ENCODE assay signal across 26 cellular contexts in the genomic region with DNA sequence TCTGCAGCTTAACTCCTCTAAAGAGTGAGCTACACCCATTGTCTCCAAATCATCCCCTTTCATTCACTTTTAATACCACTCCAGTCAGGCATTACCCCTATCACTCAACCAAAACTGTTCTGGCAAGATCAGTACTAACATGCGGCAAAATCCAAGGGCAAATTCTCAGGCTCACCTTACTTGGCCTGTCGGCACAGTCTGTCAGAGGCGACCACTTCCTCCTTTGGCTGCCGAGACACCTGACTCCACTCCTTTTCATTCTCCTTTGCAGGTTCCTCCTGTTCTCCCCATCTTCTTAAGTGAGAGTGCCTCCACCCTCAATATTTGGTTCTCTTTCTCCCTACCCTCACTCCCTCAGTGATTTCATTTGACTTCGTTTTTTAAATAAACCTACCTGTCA. TPM values are rescaled to one million over a fixed set of nuclear protein-coding genes. Genes with fewer than 3 reads are reported as not detected.
A peak's percentile ranks its signal among the peaks of the same experiment; 100 is the strongest.
DNase-seq lines count a peak whose midpoint lies in the region; ATAC-seq and TF ChIP-seq lines count a peak whose summit lies in the region.
"Had no signal": no experiment of that assay in that cellular context is flagged by ENCODE, and none has a peak within 500 bp of the region (broad histone marks: within the 10 kb centered on the region; RNA-seq: fewer than 3 reads in every experiment).

No MANE protein-coding gene starts in this region.

- POLR2A ChIA-PET in activated CD8-positive, alpha-beta T cell treated with anti-CD3 and anti-CD28 coated beads, Interleukin-2, amount 10 ng/mL, durations not matched to agents 7 days and 5 days (lab: Charles Lee) = no interaction called here

- peak overlapping the region; percentile 30 for H3K27ac ChIP-seq in suprapubic skin
- H3K27ac ChIP-seq: brain microvascular endothelial cell, WERI-Rb-1 had no signal

- no peaks in the 10 kb centered on the region for H3K36me3 ChIP-seq in suprapubic skin
- H3K36me3 ChIP-seq: brain microvascular endothelial cell, heart left ventricle, WERI-Rb-1 had no signal

- H3K9me3 Mint-ChIP-seq in activated CD8-positive, alpha-beta T cell treated with anti-CD3 and anti-CD28 coated beads, Interleukin-2, amount 10 ng/mL, durations not matched to agents 7 days and 5 days (ENCODE audit: insufficient read depth) = no peaks in the 10 kb centered on the region
- H3K9me3 Mint-ChIP-seq: activated naive CD8-positive, alpha-beta T cell treated with anti-CD3 and anti-CD28 coated beads, Interleukin-2, amount 50 U/mL, for 24 hours; naive thymus-derived CD8-positive, alpha-beta T cell had no signal

- peaks cover 21% of the 10 kb centered on the region for H3K4me1 Mint-ChIP-seq in activated CD8-positive, alpha-beta T cell treated with anti-CD3 and anti-CD28 coated beads, Interleukin-2, amount 10 ng/mL, durations not matched to agents 7 days and 5 days (ENCODE audit: low read depth)

- no peak for TF ChIP-seq CTCF in suprapubic skin (IDR thresholded peaks at IDR 0.05)

- peaks cover 23% of the 10 kb centered on the region for H3K27me3 Mint-ChIP-seq in activated CD8-positive, alpha-beta T cell treated with anti-CD3 and anti-CD28 coated beads, Interleukin-2, amount 10 ng/mL, durations not matched to agents 7 days and 5 days (ENCODE audit: low read depth)

- H3K9me3 ChIP-seq in suprapubic skin = no peaks in the 10 kb centered on the region
- H3K9me3 ChIP-seq: Caco-2, heart left ventricle, SK-N-SH had no signal

- 63% methylated on average over 5 of the region's 5 CpGs for WGBS in suprapubic skin

- peaks cover 72% of the 10 kb centered on the region for H3K4me1 ChIP-seq in suprapubic skin

- H3K4me3 ChIP-seq in suprapubic skin = no peak overlapping the region
- H3K4me3 ChIP-seq: heart left ventricle had no signal

- CTCF ChIA-PET in activated CD8-positive, alpha-beta T cell treated with anti-CD3 and anti-CD28 coated beads, Interleukin-2, amount 10 ng/mL, durations not matched to agents 7 days and 5 days (lab: Charles Lee) = no interaction called here

- no peak overlapping the region for H3K4me3 Mint-ChIP-seq in activated CD8-positive, alpha-beta T cell treated with anti-CD3 and anti-CD28 coated beads, Interleukin-2, amount 10 ng/mL, durations not matched to agents 7 days and 5 days
- H3K4me3 Mint-ChIP-seq: activated naive CD8-positive, alpha-beta T cell treated with anti-CD3 and anti-CD28 coated beads, Interleukin-2, amount 50 U/mL, for 24 hours; naive thymus-derived CD8-positive, alpha-beta T cell had no signal

- DNase-seq in NCI-H2171 treated with DMSO at 0.1 percent for 48 hours (lab: John Stamatoyannopoulos, UW) = peak; percentile 47
- DNase-seq in NCI-H2171 (lab: John Stamatoyannopoulos, UW) = no peak
- peak; percentile 31 for DNase-seq in activated CD8-positive, alpha-beta T cell treated with anti-CD3 and anti-CD28 coated beads, Interleukin-2, amount 10 ng/mL, durations not matched to agents 7 days and 5 days
- DNase-seq in islet precursor cell = peak; percentile 48
- no peak for DNase-seq in suprapubic skin (ENCODE audit: low spot score in 2 of 2)
- no peak for DNase-seq in cerebellum (ENCODE audit: low spot score)
- no peak for DNase-seq in HPDE6-E6E7 (ENCODE audit: extremely low spot score)
- DNase-seq: activated effector memory CD4-positive, alpha-beta T cell treated with anti-CD3 and anti-CD28 coated beads, Interleukin-2, amount 50 U/mL, for 16 hours; activated naive CD8-positive, alpha-beta T cell treated with anti-CD3 and anti-CD28 coated beads, Interleukin-2, amount 50 U/mL, for 24 hours; brain microvascular endothelial cell; Caco-2; effector memory CD4-positive, alpha-beta T cell; H7; heart left ventricle; MV-4-11; NCI-H1930; NCI-H510A; posterior cingulate gyrus; SK-N-SH; stimulated activated CD4-positive, alpha-beta T cell treated with anti-CD3 and anti-CD28 coated beads, Interleukin-15, amount 100 ng/mL, for 24 hours; WERI-Rb-1 had no signal

- H3K27ac Mint-ChIP-seq in activated CD8-positive, alpha-beta T cell treated with anti-CD3 and anti-CD28 coated beads, Interleukin-2, amount 10 ng/mL, durations not matched to agents 7 days and 5 days = no peak overlapping the region
- H3K27ac Mint-ChIP-seq: activated naive CD8-positive, alpha-beta T cell treated with anti-CD3 and anti-CD28 coated beads, Interleukin-2, amount 50 U/mL, for 24 hours had no signal

- TF ChIP-seq EP300 in suprapubic skin (IDR thresholded peaks at IDR 0.05) = no peak

- H3K36me3 Mint-ChIP-seq in activated CD8-positive, alpha-beta T cell treated with anti-CD3 and anti-CD28 coated beads, Interleukin-2, amount 10 ng/mL, durations not matched to agents 7 days and 5 days (ENCODE audit: low read depth) = no peaks in the 10 kb centered on the region
- H3K36me3 Mint-ChIP-seq: naive thymus-derived CD8-positive, alpha-beta T cell had no signal

- TF ChIP-seq POLR2A in suprapubic skin (IDR thresholded peaks at IDR 0.05) = no peak

- no peak for ATAC-seq in activated CD8-positive, alpha-beta T cell treated with anti-CD3 and anti-CD28 coated beads, Interleukin-2, amount 10 ng/mL, durations not matched to agents 7 days and 5 days
- ATAC-seq in GM21723 (IDR thresholded peaks at IDR 0.05; ENCODE audit: unreplicated experiment) = no peak
- ATAC-seq: activated naive CD8-positive, alpha-beta T cell treated with anti-CD3 and anti-CD28 coated beads, Interleukin-2, amount 50 U/mL, for 24 hours; heart left ventricle; naive thymus-derived CD8-positive, alpha-beta T cell; sciatic nerve had no signal

- H3K27me3 ChIP-seq in suprapubic skin = no peaks in the 10 kb centered on the region
- H3K27me3 ChIP-seq: brain microvascular endothelial cell, heart left ventricle had no signal

RNA-seq across cellular contexts. Expression of a gene that starts 4.2 kb away (rescaled TPM):
- total RNA-seq in activated CD8-positive, alpha-beta T cell treated with anti-CD3 and anti-CD28 coated beads, Interleukin-2, amount 10 ng/mL, durations not matched to agents 7 days and 5 days = not detected
- not detected for total RNA-seq in suprapubic skin
- total RNA-seq in cerebellum = not detected
- total RNA-seq: Caco-2, fibroblast of lung, H7, sciatic nerve, urinary bladder had no signal

RNA-seq across cellular contexts. Expression of a gene that starts 39.8 kb away (rescaled TPM):
- 10 to 100 TPM; 33.7 to 35.1 TPM for total RNA-seq in activated CD8-positive, alpha-beta T cell treated with anti-CD3 and anti-CD28 coated beads, Interleukin-2, amount 10 ng/mL, durations not matched to agents 7 days and 5 days
- total RNA-seq in suprapubic skin (100 to 1,000 TPM; 309 to 520 (median 422) TPM), cerebellum (59.8 TPM)

Comparison
In these comparisons a context has a peak if more than half of its experiments do, and no peak if none do; other contexts are left out.
1. DNase-seq: peak in NCI-H2171 treated with DMSO at 0.1 percent for 48 hours (single experiment), activated CD8-positive, alpha-beta T cell treated with anti-CD3 and anti-CD28 coated beads, Interleukin-2, amount 10 ng/mL, durations not matched to agents 7 days and 5 days (single experiment) and islet precursor cell (single experiment); none in NCI-H2171 (single experiment), suprapubic skin (0 of 2), cerebellum (single experiment) and HPDE6-E6E7 (single experiment).